In genomic region chr17:18859256-18859655, GRCh38 we compare ENCODE assay signal across 8 cellular contexts. TPM values are rescaled to one million over a fixed set of nuclear protein-coding genes. Genes with fewer than 3 reads are reported as not detected.
DNase-seq lines count a peak whose midpoint lies in the region; FAIRE-seq and TF ChIP-seq lines count a peak whose summit lies in the region.

No MANE protein-coding gene starts in this region.

- no peak for TF ChIP-seq CTCF in HEK293 (tag by site-specific recombination; IDR thresholded peaks at IDR 0.05)
- no peak for TF ChIP-seq CTCF in keratinocyte (optimal IDR thresholded peaks at IDR 0.05 in 1 of 3, IDR thresholded peaks at IDR 0.05 in 1 of 3, conservative IDR thresholded peaks at IDR 0.05 in 1 of 3; ENCODE audit: extremely low read depth in 1 of 3, insufficient read depth in 2 of 3, low read length in 3 of 3)
- no peak for TF ChIP-seq CTCF in type B pancreatic cell (conservative IDR thresholded peaks at IDR 0.05)

- peak overlapping the region; percentile 88 for H3K27ac Mint-ChIP-seq in type B pancreatic cell

- CTCF ChIA-PET in HEK293 (lab: Yijun Ruan, JAX): interaction anchor here (0.6 to 1.2 kb wide), 3 partner anchors 102 to 532 kb away, joined by 3 to 4 read pairs (median 3); no protein-coding TSS in a partner anchor

- no peaks in the 10 kb centered on the region for H3K9me3 Mint-ChIP-seq in type B pancreatic cell

- no peaks in the 10 kb centered on the region for H3K9me1 ChIP-seq in keratinocyte (ENCODE audit: control insufficient read depth, extremely low read depth, insufficient read depth, low read length)

- H3K36me3 ChIP-seq in HEK293 (ENCODE audit: control insufficient read depth in 2 of 2, insufficient read depth in 1 of 2, low read length in 2 of 2) (peaks cover 0 to 5% of the 10 kb centered on the region in 2 experiments; a peak in 1 of 3 replicates), adipocyte (ENCODE audit: control insufficient read depth, insufficient read depth, low read length, severe bottlenecking) (no peaks in the 10 kb centered on the region), keratinocyte (ENCODE audit: control insufficient read depth in 2 of 2, extremely low read depth in 1 of 2, insufficient read depth in 2 of 2, low read length in 2 of 2) (no peaks in the 10 kb centered on the region)
- no peaks in the 10 kb centered on the region for H3K36me3 ChIP-seq in effector memory CD4-positive, alpha-beta T cell (ENCODE audit: control insufficient read depth, insufficient read depth, low read length)

- H3K36me3 Mint-ChIP-seq in type B pancreatic cell: peaks cover 11% of the 10 kb centered on the region

- peaks cover 23% of the 10 kb centered on the region for H3K4me1 Mint-ChIP-seq in type B pancreatic cell (ENCODE audit: unreplicated experiment)

- H3K4me3 Mint-ChIP-seq in type B pancreatic cell: peak overlapping the region; percentile 93

- H3K9me3 ChIP-seq in HEK293 (ENCODE audit: control insufficient read depth, insufficient read depth, low read depth, low read length) (no peaks in the 10 kb centered on the region), adipocyte (ENCODE audit: control insufficient read depth, low read length) (no peaks in the 10 kb centered on the region), keratinocyte (ENCODE audit: control insufficient read depth, low read depth, low read length) (no peaks in the 10 kb centered on the region)
- H3K9me3 ChIP-seq in effector memory CD4-positive, alpha-beta T cell (ENCODE audit: control insufficient read depth, low read length): no peaks in the 10 kb centered on the region

- H3K27ac ChIP-seq in HEK293 (ENCODE audit: extremely low read depth, low read depth, low read length) (no peak overlapping the region), keratinocyte (ENCODE audit: control insufficient read depth, insufficient read depth, low read length) (peak overlapping the region; percentile 1)
- no peak overlapping the region for H3K27ac ChIP-seq in effector memory CD4-positive, alpha-beta T cell (ENCODE audit: insufficient read depth, low read length, poor library complexity, severe bottlenecking)

- H2AFZ ChIP-seq in keratinocyte (ENCODE audit: control insufficient read depth, low read length): no peak overlapping the region

- H3K4me1 ChIP-seq in HEK293 (ENCODE audit: control insufficient read depth, insufficient read depth, low read length) (peaks cover 6% of the 10 kb centered on the region; the same call in 1 of the 2 replicates), adipocyte (ENCODE audit: control insufficient read depth, insufficient read depth, low read length) (peaks cover 20% of the 10 kb centered on the region), keratinocyte (ENCODE audit: control insufficient read depth, extremely low read depth, insufficient read depth, low read length) (peaks cover 21% of the 10 kb centered on the region)
- peaks cover 15% of the 10 kb centered on the region for H3K4me1 ChIP-seq in effector memory CD4-positive, alpha-beta T cell (ENCODE audit: control insufficient read depth, insufficient read depth, low read length, poor library complexity, severe bottlenecking)

- peaks cover 40% of the 10 kb centered on the region for H3K79me2 ChIP-seq in keratinocyte (ENCODE audit: control insufficient read depth, insufficient read depth, low read length)

- peak overlapping the region; percentile 76 for H3K4me3 ChIP-seq in HEK293 (ENCODE audit: low read depth, low read length)
- peak overlapping the region; percentile 91 for H3K4me3 ChIP-seq in adipocyte (ENCODE audit: low read length)
- H3K4me3 ChIP-seq in keratinocyte (ENCODE audit: control insufficient read depth in 2 of 3, extremely low read depth in 1 of 3, insufficient read depth in 2 of 3, low read depth in 1 of 3, low read length in 3 of 3): peak overlapping the region; percentile 72 to 93 (median 87)
- no peak overlapping the region for H3K4me3 ChIP-seq in effector memory CD4-positive, alpha-beta T cell (ENCODE audit: insufficient read depth, low read depth, low read length, poor library complexity, severe bottlenecking)

- POLR2A ChIA-PET in HEK293 (lab: Yijun Ruan, JAX): interaction anchor here (1.0 to 1.2 kb wide), 2 partner anchors 8 to 9 kb away, joined by 3 to 5 read pairs; no protein-coding TSS in a partner anchor

- FAIRE-seq in keratinocyte (lab: Jason Lieb, UNC): peak; percentile 20

- H3K27me3 Mint-ChIP-seq in type B pancreatic cell: no peaks in the 10 kb centered on the region

- dilution Hi-C loops in keratinocyte (cut with MboI; ENCODE audit: extremely low pct_ligation_motif_present, low sequenced_read_pairs): no loop called here

- in situ Hi-C loops in ACHN (cut with HindIII; ENCODE audit: low pct_ligation_motif_present, low pct_unique_long_range_greater_than_20kb, low sequenced_read_pairs): no loop called here

- peak; percentile 55 for DNase-seq in ACHN
- peak; percentile 61 for DNase-seq in adipocyte (ENCODE audit: low read depth)
- DNase-seq in keratinocyte (ENCODE audit: low read depth, low spot score): no peak
- DNase-seq in type B pancreatic cell (ENCODE audit: extremely low spot score, unreplicated experiment): no peak
- no peak for DNase-seq in NCI-H1694 treated with DMSO at 0.1 percent for 48 hours (lab: John Stamatoyannopoulos, UW)
- DNase-seq in effector memory CD4-positive, alpha-beta T cell: no peak
- DNase-seq in activated CD4-positive, alpha-beta T cell treated with anti-CD3 and anti-CD28 coated beads, Interleukin-2, amount 50 U/mL, for 1 hour: no peak

- H3K4me2 ChIP-seq in keratinocyte (ENCODE audit: control insufficient read depth, extremely low read depth, insufficient read depth, low read depth, low read length): peak overlapping the region; percentile 84

- peak overlapping the region; percentile 82 for H3K9ac ChIP-seq in adipocyte (ENCODE audit: low read length)
- no peak overlapping the region for H3K9ac ChIP-seq in keratinocyte (ENCODE audit: control insufficient read depth, extremely low read depth, insufficient read depth, low read length)

- H3K27me3 ChIP-seq in adipocyte (replicated peaks; ENCODE audit: control insufficient read depth, insufficient read depth, low read length): no peaks in the 10 kb centered on the region
- no peaks in the 10 kb centered on the region for H3K27me3 ChIP-seq in keratinocyte (ENCODE audit: control insufficient read depth, extremely low read depth, insufficient read depth, low read length)
- H3K27me3 ChIP-seq in effector memory CD4-positive, alpha-beta T cell (replicated peaks; ENCODE audit: control insufficient read depth, insufficient read depth, low read length, poor library complexity, severe bottlenecking): no peaks in the 10 kb centered on the region

- H4K20me1 ChIP-seq in keratinocyte (ENCODE audit: control insufficient read depth, extremely low read depth, insufficient read depth, low read length): no peaks in the 10 kb centered on the region

TF ChIP-seq in HEK293, 187 proteins besides CTCF, POLR2A, EP300 and RAD21:
- peak; percentile 44 for TF ChIP-seq ZFHX2 (tag by site-specific recombination; conservative IDR thresholded peaks at IDR 0.05)
- no peak for TF ChIP-seq GFI1B (tag by site-specific recombination; IDR thresholded peaks at IDR 0.05)
- TF ChIP-seq ZNF169 (tag by site-specific recombination; IDR thresholded peaks at IDR 0.05): no peak
- no peak for TF ChIP-seq ZSCAN23 (tag by site-specific recombination; IDR thresholded peaks at IDR 0.05)
- TF ChIP-seq ZIC2 (tag by site-specific recombination; IDR thresholded peaks at IDR 0.05): peak; percentile 53
- TF ChIP-seq ZNF658 (tag by site-specific recombination; IDR thresholded peaks at IDR 0.05): no peak
- TF ChIP-seq ZBTB10 (tag by site-specific recombination; IDR thresholded peaks at IDR 0.05): no peak
TF ChIP-seq in HEK293: peak in this region for 2.

RNA-seq across cellular contexts. Expression of gene PRPSAP2, which starts 1.3 kb away (rescaled TPM):
- 26.3 to 39.1 TPM (median 27.2 TPM) in 3 replicates for polyA plus RNA-seq in keratinocyte
- polyA plus RNA-seq in keratinocyte (2011; ENCODE audit: low read depth): 18.8 TPM
- polyA plus RNA-seq in keratinocyte (2011; cell fraction: cytosol; rRNA removed): 19.6 and 36.4 TPM in 2 replicates
- 29.6 and 38.0 TPM in 2 replicates for polyA plus RNA-seq in keratinocyte (2011; cell fraction: nucleus; rRNA removed)
- 17.7 and 20.5 TPM in 2 replicates for polyA plus RNA-seq in keratinocyte (2012; ENCODE audit: low replicate concordance)
- 14.0 to 29.9 TPM (median 23.1 TPM) in 3 replicates for polyA minus RNA-seq in keratinocyte
- polyA minus RNA-seq in keratinocyte (2011; cell fraction: cytosol; rRNA and poly(A)+ RNA removed): 24.7 TPM
- 17.4 and 32.7 TPM in 2 replicates for polyA minus RNA-seq in keratinocyte (2011; cell fraction: nucleus; rRNA and poly(A)+ RNA removed)
- 37.0 and 50.7 TPM in 2 replicates for total RNA-seq in type B pancreatic cell (ENCODE audit: low replicate concordance)

Comparison
In these comparisons a context has a peak if more than half of its experiments do, and no peak if none do; other contexts are left out.
1. DNase-seq: peak in ACHN (single experiment) and adipocyte (single experiment); none in keratinocyte (single experiment), type B pancreatic cell (single experiment), NCI-H1694 treated with DMSO at 0.1 percent for 48 hours (single experiment), effector memory CD4-positive, alpha-beta T cell (0 of 3) and activated CD4-positive, alpha-beta T cell treated with anti-CD3 and anti-CD28 coated beads, Interleukin-2, amount 50 U/mL, for 1 hour (single experiment).